Comparison of ENCODE assay signal across 29 cellular contexts in the genomic region with DNA sequence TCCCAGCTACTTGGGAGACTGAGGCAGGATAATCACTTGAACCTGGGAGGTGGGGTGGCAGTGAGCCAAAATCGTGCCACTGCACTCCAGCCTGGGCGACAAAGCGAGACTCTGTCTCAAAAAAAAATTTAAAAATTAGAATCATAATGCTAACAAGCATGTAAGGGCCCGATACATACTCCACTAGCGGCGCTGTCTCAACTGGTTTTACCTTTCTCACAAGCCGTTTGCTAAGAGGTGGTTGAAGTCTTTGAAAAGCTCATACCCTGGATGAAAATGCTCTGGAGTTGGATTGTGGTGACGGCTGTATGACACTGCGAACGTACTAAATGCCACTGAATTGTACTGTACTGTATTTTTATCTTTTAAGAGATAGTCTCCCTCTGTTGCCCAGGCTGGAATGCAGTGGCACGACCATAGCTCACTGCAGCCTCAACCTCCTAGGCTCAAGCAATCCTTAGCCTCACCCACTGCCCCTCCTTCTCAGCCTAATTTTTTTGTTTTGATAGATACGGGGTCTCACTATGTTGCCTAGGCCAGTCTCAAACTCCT. TPM values are rescaled to one million over a fixed set of nuclear protein-coding genes. Genes with fewer than 3 reads are reported as not detected.
DNase-seq lines count a peak whose midpoint lies in the region; ATAC-seq and TF ChIP-seq lines count a peak whose summit lies in the region.
"Had no signal": no experiment of that assay in that cellular context is flagged by ENCODE, and none has a peak within 500 bp of the region (broad histone marks: within the 10 kb centered on the region; RNA-seq: fewer than 3 reads in every experiment).

No MANE protein-coding gene starts in this region.

- H3K36me3 Mint-ChIP-seq in T-cell (peaks cover 11% of the 10 kb centered on the region), neural progenitor cell (no peaks in the 10 kb centered on the region)
- peaks cover 56% of the 10 kb centered on the region for H3K36me3 Mint-ChIP-seq in central memory CD8-positive, alpha-beta T cell (ENCODE audit: insufficient read depth)

- no peaks in the 10 kb centered on the region for H3K36me3 ChIP-seq in neural progenitor cell
- H3K36me3 ChIP-seq: Peyer's patch, sigmoid colon had no signal

- H3K9me3 Mint-ChIP-seq in T-cell (no peaks in the 10 kb centered on the region), neural progenitor cell (no peaks in the 10 kb centered on the region)
- H3K9me3 Mint-ChIP-seq in central memory CD8-positive, alpha-beta T cell: no peaks in the 10 kb centered on the region
- H3K9me3 Mint-ChIP-seq: activated naive CD4-positive, alpha-beta T cell treated with anti-CD3 and anti-CD28 coated beads, Interleukin-2, amount 50 U/mL, for 24 hours; activated T-helper 1 cell treated with anti-CD3 and anti-CD28 coated beads, Interleukin-12 subunit alpha, Interleukin-12 subunit beta, Interleukin-2, Interleukin-4 antibody, amounts not matched to agents 30 ng/mL and 10 ng/mL and 1 ng/mL, durations not matched to agents 14 hours and 24 hours and 36 hours; H9 had no signal

- H3K27ac Mint-ChIP-seq in T-cell (peak overlapping the region; percentile 77 to 84), neural progenitor cell (peak overlapping the region; percentile 62)
- peak overlapping the region; percentile 93 for H3K27ac Mint-ChIP-seq in central memory CD8-positive, alpha-beta T cell (ENCODE audit: low read depth)
- H3K27ac Mint-ChIP-seq: activated T-helper 1 cell treated with anti-CD3 and anti-CD28 coated beads, Interleukin-12 subunit alpha, Interleukin-12 subunit beta, Interleukin-2, Interleukin-4 antibody, amounts not matched to agents 30 ng/mL and 10 ng/mL and 1 ng/mL, durations not matched to agents 14 hours and 24 hours and 36 hours; B cell; H9 had no signal

- H3K4me1 Mint-ChIP-seq in T-cell (peaks cover 37 to 48% (median 43%) of the 10 kb centered on the region in 3 donors), neural progenitor cell (peaks cover 51% of the 10 kb centered on the region)
- peaks cover 48% of the 10 kb centered on the region for H3K4me1 Mint-ChIP-seq in central memory CD8-positive, alpha-beta T cell

- ATAC-seq in Right ventricle myocardium inferior (peak; percentile 42), T-cell (replicated peaks in 1 of 4) (no peak), GM19467 (IDR thresholded peaks at IDR 0.05; ENCODE audit: unreplicated experiment) (no peak)
- no peak for ATAC-seq in central memory CD8-positive, alpha-beta T cell (replicated peaks; ENCODE audit: extremely low read depth, poor library complexity, severe bottlenecking)
- ATAC-seq: left lobe of liver had no signal

- H3K27ac ChIP-seq in neural progenitor cell: no peak overlapping the region
- H3K27ac ChIP-seq: Peyer's patch, sigmoid colon, upper lobe of left lung had no signal

- no peak overlapping the region for H3K4me2 ChIP-seq in neural progenitor cell

- H3K4me3 Mint-ChIP-seq in T-cell (peak overlapping the region in 1 of 3 donors; percentile 28), neural progenitor cell (no peak overlapping the region)
- H3K4me3 Mint-ChIP-seq in central memory CD8-positive, alpha-beta T cell: peak overlapping the region; percentile 70
- H3K4me3 Mint-ChIP-seq: activated naive CD4-positive, alpha-beta T cell treated with anti-CD3 and anti-CD28 coated beads, Interleukin-2, amount 50 U/mL, for 24 hours; activated T-helper 1 cell treated with anti-CD3 and anti-CD28 coated beads, Interleukin-12 subunit alpha, Interleukin-12 subunit beta, Interleukin-2, Interleukin-4 antibody, amounts not matched to agents 30 ng/mL and 10 ng/mL and 1 ng/mL, durations not matched to agents 14 hours and 24 hours and 36 hours; B cell; H9 had no signal

- TF ChIP-seq CTCF in neural progenitor cell (IDR thresholded peaks at IDR 0.05): no peak

- no peak overlapping the region for H2AFZ ChIP-seq in neural progenitor cell (replicated peaks)

- no peaks in the 10 kb centered on the region for H3K27me3 ChIP-seq in neural progenitor cell
- H3K27me3 ChIP-seq: Peyer's patch, sigmoid colon, upper lobe of left lung had no signal

- no peaks in the 10 kb centered on the region for H3K79me2 ChIP-seq in neural progenitor cell (ENCODE audit: low read depth)

- no peaks in the 10 kb centered on the region for H3F3A ChIP-seq in neural progenitor cell (ENCODE audit: low read depth)

- peak; percentile 20 for DNase-seq in Right ventricle myocardium inferior (ENCODE audit: missing footprints)
- DNase-seq in cardiac septum (ENCODE audit: low spot score): no peak
- DNase-seq in T-cell: no peak
- DNase-seq in central memory CD8-positive, alpha-beta T cell (ENCODE audit: low spot score in 2 of 2): no peak
- DNase-seq in neural progenitor cell (ENCODE audit: low spot score): no peak
- DNase-seq in HEK293T (ENCODE audit: extremely low spot score): no peak
- DNase-seq in dedifferentiated amniotic fluid mesenchymal stem cell (ENCODE audit: extremely low spot score): no peak
- DNase-seq: ACHN; activated CD4-positive, alpha-beta T cell treated with anti-CD3 and anti-CD28 coated beads for 48 hours; aorta; cortex of kidney; DMS79; H9; Kasumi-1; mesendoderm; MV-4-11; NCI-H1436; NCI-H446; NCI-H774; Peyer's patch; SIG-M5; sigmoid colon; T-helper 9 cell; upper lobe of left lung had no signal

- POLR2A ChIA-PET in T-cell (lab: Charles Lee) (interaction anchor here (0.8 to 1.4 kb wide), 2 partner anchors 13 to 21 kb away, joined by 3 read pairs; no protein-coding TSS in a partner anchor), HEK293T (lab: Yijun Ruan, JAX) (interaction anchor here (1.2 to 2.4 kb wide), 3 partner anchors 9 to 262 kb away, joined by 4 to 6 read pairs (median 4); a partner anchor contains a TSS)

- H4K20me1 ChIP-seq in neural progenitor cell (ENCODE audit: low read depth): no peaks in the 10 kb centered on the region

- intact Hi-C loops in Right ventricle myocardium inferior (cut with DNase I): loop anchor here (10.0 kb wide), 1 partner anchor 674 kb away; no protein-coding TSS in a partner anchor
- intact Hi-C loops in cardiac septum (cut with DNase I): no loop called here

- H3K4me3 ChIP-seq in neural progenitor cell: no peak overlapping the region
- H3K4me3 ChIP-seq: Peyer's patch, sigmoid colon, upper lobe of left lung had no signal

- peaks cover 7% of the 10 kb centered on the region for H3K4me1 ChIP-seq in neural progenitor cell
- H3K4me1 ChIP-seq: Peyer's patch, sigmoid colon, upper lobe of left lung had no signal

- H3K9ac ChIP-seq in neural progenitor cell: no peak overlapping the region

- H3K9me3 ChIP-seq in neural progenitor cell (ENCODE audit: low read depth): no peaks in the 10 kb centered on the region
- H3K9me3 ChIP-seq: Peyer's patch, sigmoid colon, upper lobe of left lung had no signal

- no peaks in the 10 kb centered on the region for H3K27me3 Mint-ChIP-seq in T-cell
- H3K27me3 Mint-ChIP-seq in central memory CD8-positive, alpha-beta T cell: no peaks in the 10 kb centered on the region
- peaks cover 5% of the 10 kb centered on the region for H3K27me3 Mint-ChIP-seq in neural progenitor cell (ENCODE audit: insufficient read depth, low read depth)
- H3K27me3 Mint-ChIP-seq: activated naive CD4-positive, alpha-beta T cell treated with anti-CD3 and anti-CD28 coated beads, Interleukin-2, amount 50 U/mL, for 24 hours; B cell had no signal

- CTCF ChIA-PET in T-cell (lab: Charles Lee) (interaction anchor here (1.9 to 2.4 kb wide), 2 partner anchors 9 to 10 kb away, joined by 6 to 13 read pairs; no protein-coding TSS in a partner anchor), HEK293T (lab: Yijun Ruan, JAX) (interaction anchor here (0.7 to 3.0 kb wide), 3 partner anchors 10 to 278 kb away, joined by 3 to 21 read pairs (median 10); no protein-coding TSS in a partner anchor)

TF ChIP-seq in HEK293T, 16 proteins besides CTCF, POLR2A, EP300 and RAD21:
- TF ChIP-seq BHLHE40 (IDR thresholded peaks at IDR 0.05; ENCODE audit: borderline replicate concordance) (no peak), L3MBTL2 (conservative IDR thresholded peaks at IDR 0.05) (no peak), ELF4 (IDR thresholded peaks at IDR 0.05) (no peak), SUZ12 (IDR thresholded peaks at IDR 0.05) (no peak), TARDBP (IDR thresholded peaks at IDR 0.05) (no peak), HDGF (IDR thresholded peaks at IDR 0.05; ENCODE audit: borderline replicate concordance) (no peak)

RNA-seq across cellular contexts. Expression of a gene that starts 29.9 kb away (rescaled TPM):
- total RNA-seq in Right ventricle myocardium inferior: 10.4 TPM
- 7.5 TPM for total RNA-seq in cardiac septum
- total RNA-seq in T-cell: 100 to 1,000 TPM; 501 to 684 (median 547) TPM
- 1.9 and 3.2 TPM in 2 replicates for total RNA-seq in neural progenitor cell (ENCODE audit: low replicate concordance)

Comparison
In these comparisons a context has a peak if more than half of its experiments do, and no peak if none do; other contexts are left out.
1. RNA of a gene that starts 29.9 kb away (total RNA-seq): 501 to 684 TPM in T-cell; 10.4 TPM in Right ventricle myocardium inferior (single experiment), 7.5 TPM in cardiac septum (single experiment) and 1.9 to 3.2 TPM in neural progenitor cell; every median in the first group is over 10 times any median in the second.
2. Peak in every context shown above with its lines, with median percentiles within 50 percentile points of each other: H3K27ac Mint-ChIP-seq.